In genomic region chr2:224086226-224086911, GRCh38 we compare ENCODE assay signal across 12 cellular contexts. TPM values are rescaled to one million over a fixed set of nuclear protein-coding genes. Genes with fewer than 3 reads are reported as not detected.
DNase-seq lines count a peak whose midpoint lies in the region; ATAC-seq and TF ChIP-seq lines count a peak whose summit lies in the region.
"Had no signal": no experiment of that assay in that cellular context is flagged by ENCODE, and none has a peak within 500 bp of the region (broad histone marks: within the 10 kb centered on the region; RNA-seq: fewer than 3 reads in every experiment).

No MANE protein-coding gene starts in this region.

- no peaks in the 10 kb centered on the region for H3K27me3 ChIP-seq in smooth muscle cell (ENCODE audit: low read depth)
- H3K27me3 ChIP-seq: upper lobe of left lung had no signal

- H3K9me3 ChIP-seq in smooth muscle cell (replicated peaks; ENCODE audit: low read depth): no peaks in the 10 kb centered on the region
- H3K9me3 ChIP-seq: upper lobe of left lung had no signal

- H3F3A ChIP-seq in smooth muscle cell (ENCODE audit: low read depth): peaks cover 10% of the 10 kb centered on the region

- H3K9ac ChIP-seq in smooth muscle cell (ENCODE audit: low read depth): peak overlapping the region; percentile 82

- DNase-seq in DMS53 (lab: John Stamatoyannopoulos, UW) (peak; percentile 24), DMS53 treated with DMSO at 0.1 percent for 48 hours (lab: John Stamatoyannopoulos, UW; ENCODE audit: unreplicated experiment) (no peak), SK-MEL-5 (ENCODE audit: low read depth, low spot score) (peak; percentile 56), fibroblast of the conjunctiva (ENCODE audit: low read depth) (peak; percentile 89), smooth muscle cell (lab: John Stamatoyannopoulos, UW; ENCODE audit: unreplicated experiment) (no peak), NCI-H2107 treated with DMSO at 0.1 percent for 48 hours (lab: John Stamatoyannopoulos, UW; ENCODE audit: unreplicated experiment) (no peak)
- no peak for DNase-seq in effector CD8-positive, alpha-beta T cell (lab: John Stamatoyannopoulos, UW)
- DNase-seq: activated gamma-delta T cell; stimulated activated CD4-positive, alpha-beta T cell treated with anti-CD3 and anti-CD28 coated beads, Interleukin-4, amount 100 ng/mL, for 24 hours; upper lobe of left lung had no signal

- no peaks in the 10 kb centered on the region for H3K36me3 ChIP-seq in smooth muscle cell (ENCODE audit: low read depth)
- H3K36me3 ChIP-seq: upper lobe of left lung had no signal

- peak overlapping the region; percentile 67 for H3K4me2 ChIP-seq in smooth muscle cell

- H3K27ac ChIP-seq in smooth muscle cell (ENCODE audit: low read depth): peak overlapping the region; percentile 94
- H3K27ac ChIP-seq: 22Rv1, upper lobe of left lung had no signal

- in situ Hi-C loops in SK-MEL-5 (cut with HindIII; ENCODE audit: low pct_unique_long_range_greater_than_20kb, low sequenced_read_pairs): no loop called here

- no peak overlapping the region for H2AFZ ChIP-seq in smooth muscle cell (ENCODE audit: low read depth)

- no peak overlapping the region for H3K4me3 ChIP-seq in smooth muscle cell
- H3K4me3 ChIP-seq: upper lobe of left lung had no signal

- WGBS in smooth muscle cell (ENCODE audit: low lambda C conversion rate): 2% methylated on average over 3 of the region's 3 CpGs

- ATAC-seq in GM18858 (IDR thresholded peaks at IDR 0.05; ENCODE audit: unreplicated experiment): no peak

- no peak for TF ChIP-seq CTCF in smooth muscle cell (IDR thresholded peaks at IDR 0.05; ENCODE audit: borderline replicate concordance, insufficient read depth, poor library complexity, severe bottlenecking)

- no peaks in the 10 kb centered on the region for H4K20me1 ChIP-seq in smooth muscle cell (ENCODE audit: low read depth)

- H3K4me1 ChIP-seq in smooth muscle cell (ENCODE audit: low read depth): peaks cover 15% of the 10 kb centered on the region
- H3K4me1 ChIP-seq: upper lobe of left lung had no signal

- H3K79me2 ChIP-seq in smooth muscle cell (ENCODE audit: low read depth): no peaks in the 10 kb centered on the region

RNA-seq across cellular contexts. Expression of gene SERPINE2, which starts 47.3 kb away (rescaled TPM):
- 108 and 109 TPM in 2 replicates for total RNA-seq in SK-MEL-5 (2014; rRNA removed; shearing (Covaris generic))
- polyA plus RNA-seq in SK-MEL-5 (2015; cell fraction: cytosol; rRNA removed): 556 and 677 TPM in 2 replicates
- polyA plus RNA-seq in SK-MEL-5 (2015; cell fraction: nucleus; rRNA removed): 95.1 and 139 TPM in 2 replicates
- total RNA-seq in smooth muscle cell: 2,183 and 2,362 TPM in 2 replicates
- polyA plus RNA-seq in smooth muscle cell: 2,391 and 3,094 TPM in 2 replicates

Comparison
In these comparisons a context has a peak if more than half of its experiments do, and no peak if none do; other contexts are left out.
1. DNase-seq: peak in DMS53 (single experiment), SK-MEL-5 (single experiment) and fibroblast of the conjunctiva (single experiment); none in DMS53 treated with DMSO at 0.1 percent for 48 hours (single experiment), smooth muscle cell (single experiment), effector CD8-positive, alpha-beta T cell (single experiment) and NCI-H2107 treated with DMSO at 0.1 percent for 48 hours (single experiment).
2. RNA of gene SERPINE2, which starts 47.3 kb away (total RNA-seq): 2,183 to 2,362 TPM in smooth muscle cell; 108 to 109 TPM in SK-MEL-5; every median in the first group is over 10 times any median in the second.